ENCODE assay signal across 1 cellular context in the genomic region with DNA sequence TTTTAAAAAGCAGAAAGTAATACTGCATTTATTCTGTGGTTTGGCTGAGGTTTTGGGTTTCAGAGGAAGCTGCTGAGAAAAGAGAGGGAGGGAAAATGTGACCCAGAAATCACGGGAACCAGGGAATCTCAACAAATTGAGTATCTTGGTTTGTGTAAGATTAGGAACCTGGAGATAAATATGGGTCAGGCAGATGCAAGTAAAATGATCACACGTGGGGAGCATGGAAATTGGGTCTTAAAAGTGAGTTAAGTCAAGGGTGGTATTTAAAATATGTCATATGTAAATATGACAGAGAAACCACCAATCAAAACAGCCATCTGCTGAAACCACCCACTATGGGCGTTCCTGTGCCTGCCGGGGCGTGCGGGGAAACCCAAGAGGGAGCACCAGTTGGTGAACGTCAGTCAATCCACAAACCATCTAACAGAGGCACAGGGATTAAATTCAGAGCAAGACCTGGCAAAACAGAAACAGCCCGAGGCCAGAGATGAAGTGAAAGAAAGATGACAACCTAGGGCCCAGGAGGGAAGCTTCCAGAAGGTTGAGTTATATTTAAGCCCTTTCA.
TF ChIP-seq lines count a peak whose summit lies in the region.

No MANE protein-coding gene starts in this region.

TF ChIP-seq in GM12878, 131 proteins besides CTCF, POLR2A, EP300 and RAD21 (continued from another document):
- TF ChIP-seq, protein P1, sequence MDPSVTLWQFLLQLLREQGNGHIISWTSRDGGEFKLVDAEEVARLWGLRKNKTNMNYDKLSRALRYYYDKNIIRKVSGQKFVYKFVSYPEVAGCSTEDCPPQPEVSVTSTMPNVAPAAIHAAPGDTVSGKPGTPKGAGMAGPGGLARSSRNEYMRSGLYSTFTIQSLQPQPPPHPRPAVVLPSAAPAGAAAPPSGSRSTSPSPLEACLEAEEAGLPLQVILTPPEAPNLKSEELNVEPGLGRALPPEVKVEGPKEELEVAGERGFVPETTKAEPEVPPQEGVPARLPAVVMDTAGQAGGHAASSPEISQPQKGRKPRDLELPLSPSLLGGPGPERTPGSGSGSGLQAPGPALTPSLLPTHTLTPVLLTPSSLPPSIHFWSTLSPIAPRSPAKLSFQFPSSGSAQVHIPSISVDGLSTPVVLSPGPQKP (IDR thresholded peaks at IDR 0.05; ENCODE audit: low read depth, low read length) = no peak
- TF ChIP-seq POLR2AphosphoS2 (IDR thresholded peaks at IDR 0.05; ENCODE audit: low read depth, low read length) = no peak
- no peak for TF ChIP-seq KDM1A (IDR thresholded peaks at IDR 0.05; ENCODE audit: borderline replicate concordance)
- peak; percentile 68; the same call in 1 of the 2 replicates for TF ChIP-seq RUNX3 (IDR thresholded peaks at IDR 0.05; ENCODE audit: low read length)
- TF ChIP-seq CHD1 (IDR thresholded peaks at IDR 0.05; ENCODE audit: low read depth, low read length) = no peak
- 0 out of 4 replicates have a peak, but pooled peaks of 1 of the 2 experiments have one; percentile 28 for TF ChIP-seq SRF (IDR thresholded peaks at IDR 0.05; ENCODE audit: low read depth in 2 of 2, low read length in 2 of 2)
- TF ChIP-seq NR2C2 (IDR thresholded peaks at IDR 0.05; ENCODE audit: borderline replicate concordance, control insufficient read depth, insufficient read length, low read depth) = no peak
- no peak for TF ChIP-seq CUX1 (IDR thresholded peaks at IDR 0.05; ENCODE audit: insufficient replicate concordance, low read depth, low read length)
- 0 out of 2 replicates have a peak, but pooled peaks have one; percentile 24 for TF ChIP-seq CBFB (IDR thresholded peaks at IDR 0.05; ENCODE audit: low read depth)
- no peak for TF ChIP-seq NR2C1 (IDR thresholded peaks at IDR 0.05)
- no peak for TF ChIP-seq TARDBP (IDR thresholded peaks at IDR 0.05; ENCODE audit: borderline replicate concordance)
- no peak for TF ChIP-seq BCL3 (IDR thresholded peaks at IDR 0.05; ENCODE audit: borderline replicate concordance, insufficient read depth, low read depth, low read length, poor library complexity, severe bottlenecking)
- no peak for TF ChIP-seq DPF2 (IDR thresholded peaks at IDR 0.05)
- TF ChIP-seq NFIC (IDR thresholded peaks at IDR 0.05; ENCODE audit: low read depth, low read length) = peak; percentile 39; the same call in 1 of the 2 replicates
